22 cellular contexts compared by ENCODE assay signal in the genomic region with DNA sequence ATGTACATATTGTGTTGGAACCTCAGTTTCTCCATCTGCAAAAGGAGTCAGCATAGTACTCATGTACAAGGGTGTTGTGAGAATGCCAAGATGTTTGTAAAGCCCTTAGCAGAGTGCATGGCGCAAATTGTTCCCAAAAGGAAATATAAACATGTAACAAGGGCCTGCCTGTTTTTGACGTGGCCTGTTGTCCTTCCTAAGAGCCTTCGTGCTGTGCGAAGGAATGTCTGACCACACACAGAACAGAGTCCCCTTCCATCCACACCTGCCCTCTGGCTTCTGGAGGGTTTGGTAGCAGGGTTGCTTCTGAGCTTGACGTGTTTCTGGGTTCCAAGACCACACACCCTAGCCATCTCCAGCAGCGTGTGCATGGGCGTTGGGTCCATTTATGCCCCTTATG. TPM values are rescaled to one million over a fixed set of nuclear protein-coding genes. Genes with fewer than 3 reads are reported as not detected.
A peak's percentile ranks its signal among the peaks of the same experiment; 100 is the strongest.
DNase-seq lines count a peak whose midpoint lies in the region; ATAC-seq, FAIRE-seq and TF ChIP-seq lines count a peak whose summit lies in the region.
"Had no signal": no experiment of that assay in that cellular context is flagged by ENCODE, and none has a peak within 500 bp of the region (broad histone marks: within the 10 kb centered on the region; RNA-seq: fewer than 3 reads in every experiment).

No MANE protein-coding gene starts in this region.

- peaks cover 49% of the 10 kb centered on the region for H3K4me1 ChIP-seq in HUES64 (ENCODE audit: insufficient read depth, low read length)

- H3K27me3 ChIP-seq in HUES64 (ENCODE audit: insufficient read depth, low read length): no peaks in the 10 kb centered on the region

- H3K27ac ChIP-seq in HUES64 (ENCODE audit: low read depth, low read length): peak overlapping the region; percentile 98

- H3K36me3 ChIP-seq in HUES64 (ENCODE audit: insufficient read depth, low read length): 0 out of 2 replicates have a peak, but pooled peaks cover 2% of the 10 kb centered on the region

- DNase-seq in GM12891 (ENCODE audit: insufficient read length, low spot score) (no peak), foreskin melanocyte (peak; percentile 66), myocyte (ENCODE audit: low read depth) (peak; percentile 10), activated T-cell treated with anti-CD3 and anti-CD28 coated beads for 4 hours (no peak), left ventricle myocardium superior (no peak)
- DNase-seq: AML-193; C1 segment of cervical spinal cord; CD8-positive, alpha-beta T cell; HFFc6; KG1; NCI-H1092 treated with DMSO at 0.1 percent for 48 hours; NCI-H146; NCI-H2029; NCI-H2227 treated with DMSO at 0.1 percent for 48 hours; NCI-H510A; NK-92 treated with Interleukin-12 subunit alpha and Interleukin-12 subunit beta, amount 100 ng/mL, for 24 hours; SIG-M5 had no signal

- H3K4me3 ChIP-seq in HUES64 (ENCODE audit: low read length): no peak overlapping the region

- no peak for FAIRE-seq in GM12891 (lab: Jason Lieb, UNC)
- FAIRE-seq: GM18507, H54 had no signal

- H3K9me3 ChIP-seq in HUES64 (ENCODE audit: insufficient read depth, low read depth, low read length): no peaks in the 10 kb centered on the region

- ATAC-seq in HG02759 (IDR thresholded peaks at IDR 0.05; ENCODE audit: unreplicated experiment) (no peak), left ventricle myocardium superior (no peak)
- ATAC-seq: CD8-positive, alpha-beta T cell; SK-N-SH treated with all-trans-retinoic acid at 6 μM for 48 hours had no signal

- 86% methylated on average over 7 of the region's 7 CpGs for WGBS in HUES64

- intact Hi-C loops in left ventricle myocardium superior (cut with micrococcal nuclease): no loop called here

- H3K9ac ChIP-seq in HUES64 (ENCODE audit: low read depth, low read length): peak overlapping the region; percentile 62; the same call in 1 of the 2 replicates

- TF ChIP-seq POLR2A in GM12891 (IDR thresholded peaks at IDR 0.05; ENCODE audit: low read depth, low read length): 0 out of 2 replicates have a peak, but pooled peaks have one; percentile 30

TF ChIP-seq in GM12891, 5 proteins besides CTCF, POLR2A, EP300 and RAD21:
- no peak for TF ChIP-seq SPI1 (IDR thresholded peaks at IDR 0.05; ENCODE audit: low read depth, low read length)
- TF ChIP-seq PAX5 (IDR thresholded peaks at IDR 0.05; ENCODE audit: insufficient read depth, low read length, severe bottlenecking): no peak
- TF ChIP-seq TAF1 (IDR thresholded peaks at IDR 0.05; ENCODE audit: low read depth, low read length): no peak
- no peak for TF ChIP-seq POU2F2 (IDR thresholded peaks at IDR 0.05; ENCODE audit: low read depth, low read length)
- no peak for TF ChIP-seq POLR2AphosphoS5 (IDR thresholded peaks at IDR 0.05; ENCODE audit: low read depth, low read length)

RNA-seq across cellular contexts. Expression of a gene that starts 34.9 kb away (rescaled TPM):
- polyA plus RNA-seq in GM12891 (2012; ENCODE audit: low read depth, missing spikeins): 16.8 TPM
- polyA plus RNA-seq in HUES64 (2013, experiment 1 of 2): 10.4 TPM
- polyA plus RNA-seq in HUES64 (2013, experiment 2 of 2): 10.8 TPM
- total RNA-seq in myocyte: 8.2 and 9.7 TPM in 2 replicates
- 3.5 TPM for polyA plus RNA-seq in myocyte (2012)
- total RNA-seq in left ventricle myocardium superior: 3.2 TPM

Comparison
In these comparisons a context has a peak if more than half of its experiments do, and no peak if none do; other contexts are left out.
1. DNase-seq: peak in foreskin melanocyte (single experiment) and myocyte (single experiment); none in GM12891 (single experiment), activated T-cell treated with anti-CD3 and anti-CD28 coated beads for 4 hours (single experiment) and left ventricle myocardium superior (single experiment).